In the genomic region with DNA sequence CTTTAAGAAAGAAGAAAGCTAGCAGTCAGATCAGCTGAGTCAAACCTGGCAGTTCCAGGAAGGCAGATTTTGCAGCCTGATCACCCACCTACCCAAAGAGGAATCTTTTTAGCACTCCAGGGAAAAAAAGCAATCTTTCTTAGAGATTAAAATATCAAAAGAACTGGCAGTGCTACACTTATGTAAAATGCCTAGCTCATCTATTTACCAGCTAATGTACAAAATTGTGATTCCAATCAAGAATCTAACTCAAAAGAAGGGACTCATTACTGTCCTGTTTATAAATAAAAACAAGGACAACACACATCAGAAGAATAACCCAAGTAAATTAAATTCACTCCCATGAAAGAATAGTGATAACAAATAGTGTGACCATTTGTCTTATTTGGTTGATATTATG, we compare ENCODE assay signal across 8 cellular contexts.
"Had no signal": no experiment of that assay in that cellular context is flagged by ENCODE, and none has a peak within 500 bp of the region (broad histone marks: within the 10 kb centered on the region; RNA-seq: fewer than 3 reads in every experiment).

No MANE protein-coding gene starts in this region.

- FAIRE-seq: G401.6, GM12878, GM12891, GM12892, GM18507, GM19239 had no signal

- DNase-seq: GDM1, GF-D8 had no signal

- ATAC-seq: GM12878 had no signal

- H3K4me3 ChIP-seq: GM12878 had no signal
